ENCODE assay signal across 1 cellular context in the genomic region with DNA sequence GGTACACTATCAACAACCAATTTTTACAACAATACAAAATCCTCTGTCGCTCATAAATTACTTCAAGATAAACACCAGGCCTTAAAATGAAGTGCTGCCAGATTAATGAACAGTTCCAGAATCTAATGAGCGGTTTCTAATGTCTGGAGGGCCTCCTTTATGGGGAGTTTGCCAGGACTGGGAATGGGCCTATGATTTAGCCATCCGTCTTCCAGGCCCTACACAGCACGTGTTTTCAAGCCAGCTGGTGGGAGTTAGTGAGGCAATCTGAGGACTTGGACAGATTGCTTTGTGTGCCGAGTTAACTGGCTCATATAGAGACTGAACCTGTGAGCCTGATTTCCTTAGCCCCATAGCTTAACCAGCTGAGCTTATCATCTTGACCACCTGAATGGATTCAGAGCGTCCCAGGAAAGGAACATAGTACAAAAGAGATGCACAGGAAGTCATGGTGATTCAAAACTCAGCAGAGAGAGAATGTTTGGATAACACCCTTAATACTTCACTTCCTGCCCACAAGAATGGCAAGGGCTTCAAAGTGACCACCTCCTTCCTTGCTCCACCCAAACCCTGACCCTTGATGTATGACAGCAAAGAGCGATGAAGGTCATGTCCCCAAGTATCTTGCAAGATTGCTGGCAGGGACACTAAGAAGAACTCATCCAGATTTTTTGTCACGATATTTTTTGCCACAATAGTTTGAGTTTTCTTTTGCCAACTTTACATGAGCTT.
TF ChIP-seq lines count a peak whose summit lies in the region.

No MANE protein-coding gene starts in this region.

TF ChIP-seq in IMR-90, 13 proteins besides CTCF, POLR2A, EP300 and RAD21 (continued from another document):
- TF ChIP-seq MXI1 (IDR thresholded peaks at IDR 0.05; ENCODE audit: borderline replicate concordance, low read depth, low read length) (no peak), MAFK (IDR thresholded peaks at IDR 0.05; ENCODE audit: low read depth, low read length) (no peak), CEBPB (IDR thresholded peaks at IDR 0.05; ENCODE audit: low read depth, low read length) (no peak), MAZ (IDR thresholded peaks at IDR 0.05; ENCODE audit: borderline replicate concordance, low read depth, low read length) (no peak), CHD1 (IDR thresholded peaks at IDR 0.05; ENCODE audit: low read depth, low read length) (no peak), RFX5 (IDR thresholded peaks at IDR 0.05; ENCODE audit: low read depth, low read length) (no peak), SMC3 (IDR thresholded peaks at IDR 0.05; ENCODE audit: low read depth, low read length) (no peak), FOS (IDR thresholded peaks at IDR 0.05; ENCODE audit: low read depth, low read length) (no peak), RCOR1 (IDR thresholded peaks at IDR 0.05; ENCODE audit: insufficient replicate concordance, low read length) (no peak), NFE2L2 (IDR thresholded peaks at IDR 0.05; ENCODE audit: low read depth, low read length) (no peak)
- TF ChIP-seq, protein P1, sequence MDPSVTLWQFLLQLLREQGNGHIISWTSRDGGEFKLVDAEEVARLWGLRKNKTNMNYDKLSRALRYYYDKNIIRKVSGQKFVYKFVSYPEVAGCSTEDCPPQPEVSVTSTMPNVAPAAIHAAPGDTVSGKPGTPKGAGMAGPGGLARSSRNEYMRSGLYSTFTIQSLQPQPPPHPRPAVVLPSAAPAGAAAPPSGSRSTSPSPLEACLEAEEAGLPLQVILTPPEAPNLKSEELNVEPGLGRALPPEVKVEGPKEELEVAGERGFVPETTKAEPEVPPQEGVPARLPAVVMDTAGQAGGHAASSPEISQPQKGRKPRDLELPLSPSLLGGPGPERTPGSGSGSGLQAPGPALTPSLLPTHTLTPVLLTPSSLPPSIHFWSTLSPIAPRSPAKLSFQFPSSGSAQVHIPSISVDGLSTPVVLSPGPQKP (IDR thresholded peaks at IDR 0.05; ENCODE audit: borderline replicate concordance, low read depth, low read length) = no peak
- TF ChIP-seq, protein P2, sequence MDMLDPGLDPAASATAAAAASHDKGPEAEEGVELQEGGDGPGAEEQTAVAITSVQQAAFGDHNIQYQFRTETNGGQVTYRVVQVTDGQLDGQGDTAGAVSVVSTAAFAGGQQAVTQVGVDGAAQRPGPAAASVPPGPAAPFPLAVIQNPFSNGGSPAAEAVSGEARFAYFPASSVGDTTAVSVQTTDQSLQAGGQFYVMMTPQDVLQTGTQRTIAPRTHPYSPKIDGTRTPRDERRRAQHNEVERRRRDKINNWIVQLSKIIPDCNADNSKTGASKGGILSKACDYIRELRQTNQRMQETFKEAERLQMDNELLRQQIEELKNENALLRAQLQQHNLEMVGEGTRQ (IDR thresholded peaks at IDR 0.05; ENCODE audit: low read depth, low read length) = no peak
TF ChIP-seq in IMR-90: peak in this region for 0.
